ENCODE assay signal across 1 cellular context in genomic region chr16:89565506-89566372, GRCh38.
TF ChIP-seq lines count a peak whose summit lies in the region.

No MANE protein-coding gene starts in this region.

TF ChIP-seq in HepG2, 621 proteins besides CTCF, POLR2A, EP300 and RAD21 (continued from another document and continues in another):
- no peak for TF ChIP-seq TFDP2 (CRISPR knock-in tag; IDR thresholded peaks at IDR 0.05)
- no peak for TF ChIP-seq NCOA2 (CRISPR knock-in tag; IDR thresholded peaks at IDR 0.05)
- no peak for TF ChIP-seq ZFP36 (IDR thresholded peaks at IDR 0.05; ENCODE audit: borderline replicate concordance, low read depth, low read length, partially characterized antibody)
- TF ChIP-seq ZNF121 (CRISPR knock-in tag; IDR thresholded peaks at IDR 0.05), result peak; percentile 65; the same call in 1 of the 2 replicates
- TF ChIP-seq ZNF543 (CRISPR knock-in tag; IDR thresholded peaks at IDR 0.05), result peak; percentile 40; the same call in 1 of the 2 replicates
- TF ChIP-seq HNF4A (CRISPR knock-in tag; IDR thresholded peaks at IDR 0.05), result 0 out of 2 replicates have a peak, but pooled peaks have one; percentile 5
- no peak for TF ChIP-seq SAP130 (CRISPR knock-in tag; IDR thresholded peaks at IDR 0.05; ENCODE audit: low read depth)
- TF ChIP-seq ZBTB44 (CRISPR knock-in tag; IDR thresholded peaks at IDR 0.05), result 0 out of 2 replicates have a peak, but pooled peaks have one; percentile 32
- TF ChIP-seq ZNF800 (CRISPR knock-in tag; IDR thresholded peaks at IDR 0.05), result 0 out of 2 replicates have a peak, but pooled peaks have one; percentile 40
- TF ChIP-seq SNRNP70 (IDR thresholded peaks at IDR 0.05; ENCODE audit: low read depth, low read length), result no peak
- no peak for TF ChIP-seq CCAR2 (optimal IDR thresholded peaks at IDR 0.05; ENCODE audit: low read depth, low read length)
- no peak for TF ChIP-seq ZFP36L2 (CRISPR knock-in tag; IDR thresholded peaks at IDR 0.05)
- peak; percentile 35; the same call in 1 of the 2 replicates for TF ChIP-seq FUBP1 (CRISPR knock-in tag; IDR thresholded peaks at IDR 0.05; ENCODE audit: borderline replicate concordance)
- TF ChIP-seq PHB2 (IDR thresholded peaks at IDR 0.05; ENCODE audit: partially characterized antibody), result no peak
- no peak for TF ChIP-seq EZH2 (conservative IDR thresholded peaks at IDR 0.05; ENCODE audit: low read depth, low read length)
- TF ChIP-seq ZNF484 (CRISPR knock-in tag; IDR thresholded peaks at IDR 0.05; ENCODE audit: borderline replicate concordance, low read depth), result no peak
- TF ChIP-seq ZNF567 (CRISPR knock-in tag; IDR thresholded peaks at IDR 0.05; ENCODE audit: borderline replicate concordance), result peak; percentile 97
- TF ChIP-seq, protein P1, sequence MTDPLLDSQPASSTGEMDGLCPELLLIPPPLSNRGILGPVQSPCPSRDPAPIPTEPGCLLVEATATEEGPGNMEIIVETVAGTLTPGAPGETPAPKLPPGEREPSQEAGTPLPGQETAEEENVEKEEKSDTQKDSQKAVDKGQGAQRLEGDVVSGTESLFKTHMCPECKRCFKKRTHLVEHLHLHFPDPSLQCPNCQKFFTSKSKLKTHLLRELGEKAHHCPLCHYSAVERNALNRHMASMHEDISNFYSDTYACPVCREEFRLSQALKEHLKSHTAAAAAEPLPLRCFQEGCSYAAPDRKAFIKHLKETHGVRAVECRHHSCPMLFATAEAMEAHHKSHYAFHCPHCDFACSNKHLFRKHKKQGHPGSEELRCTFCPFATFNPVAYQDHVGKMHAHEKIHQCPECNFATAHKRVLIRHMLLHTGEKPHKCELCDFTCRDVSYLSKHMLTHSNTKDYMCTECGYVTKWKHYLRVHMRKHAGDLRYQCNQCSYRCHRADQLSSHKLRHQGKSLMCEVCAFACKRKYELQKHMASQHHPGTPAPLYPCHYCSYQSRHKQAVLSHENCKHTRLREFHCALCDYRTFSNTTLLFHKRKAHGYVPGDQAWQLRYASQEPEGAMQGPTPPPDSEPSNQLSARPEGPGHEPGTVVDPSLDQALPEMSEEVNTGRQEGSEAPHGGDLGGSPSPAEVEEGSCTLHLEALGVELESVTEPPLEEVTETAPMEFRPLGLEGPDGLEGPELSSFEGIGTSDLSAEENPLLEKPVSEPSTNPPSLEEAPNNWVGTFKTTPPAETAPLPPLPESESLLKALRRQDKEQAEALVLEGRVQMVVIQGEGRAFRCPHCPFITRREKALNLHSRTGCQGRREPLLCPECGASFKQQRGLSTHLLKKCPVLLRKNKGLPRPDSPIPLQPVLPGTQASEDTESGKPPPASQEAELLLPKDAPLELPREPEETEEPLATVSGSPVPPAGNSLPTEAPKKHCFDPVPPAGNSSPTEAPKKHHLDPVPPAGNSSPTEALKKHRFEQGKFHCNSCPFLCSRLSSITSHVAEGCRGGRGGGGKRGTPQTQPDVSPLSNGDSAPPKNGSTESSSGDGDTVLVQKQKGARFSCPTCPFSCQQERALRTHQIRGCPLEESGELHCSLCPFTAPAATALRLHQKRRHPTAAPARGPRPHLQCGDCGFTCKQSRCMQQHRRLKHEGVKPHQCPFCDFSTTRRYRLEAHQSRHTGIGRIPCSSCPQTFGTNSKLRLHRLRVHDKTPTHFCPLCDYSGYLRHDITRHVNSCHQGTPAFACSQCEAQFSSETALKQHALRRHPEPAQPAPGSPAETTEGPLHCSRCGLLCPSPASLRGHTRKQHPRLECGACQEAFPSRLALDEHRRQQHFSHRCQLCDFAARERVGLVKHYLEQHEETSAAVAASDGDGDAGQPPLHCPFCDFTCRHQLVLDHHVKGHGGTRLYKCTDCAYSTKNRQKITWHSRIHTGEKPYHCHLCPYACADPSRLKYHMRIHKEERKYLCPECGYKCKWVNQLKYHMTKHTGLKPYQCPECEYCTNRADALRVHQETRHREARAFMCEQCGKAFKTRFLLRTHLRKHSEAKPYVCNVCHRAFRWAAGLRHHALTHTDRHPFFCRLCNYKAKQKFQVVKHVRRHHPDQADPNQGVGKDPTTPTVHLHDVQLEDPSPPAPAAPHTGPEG (CRISPR knock-in tag; IDR thresholded peaks at IDR 0.05), result peak; percentile 82
- peak; percentile 65 for TF ChIP-seq DBP (CRISPR knock-in tag; IDR thresholded peaks at IDR 0.05; ENCODE audit: not compliant biosample characterization)
- TF ChIP-seq ZNF737 (CRISPR knock-in tag; IDR thresholded peaks at IDR 0.05; ENCODE audit: borderline replicate concordance), result 0 out of 2 replicates have a peak, but pooled peaks have one; percentile 82
- peak; percentile 11 for TF ChIP-seq BORCS8-MEF2B (CRISPR knock-in tag; IDR thresholded peaks at IDR 0.05)
- 0 out of 2 replicates have a peak, but pooled peaks have one; percentile 44 for TF ChIP-seq KMT2A (CRISPR knock-in tag; IDR thresholded peaks at IDR 0.05)
- peak; percentile 94; the same call in 1 of the 2 replicates for TF ChIP-seq HOXA5 (CRISPR knock-in tag; IDR thresholded peaks at IDR 0.05)
- no peak for TF ChIP-seq PRPF4 (IDR thresholded peaks at IDR 0.05; ENCODE audit: low read depth, low read length, poor library complexity, severe bottlenecking)
- peak; percentile 42; the same call in 1 of the 2 replicates for TF ChIP-seq NR2C2 (CRISPR knock-in tag; IDR thresholded peaks at IDR 0.05; ENCODE audit: borderline replicate concordance)
- no peak for TF ChIP-seq ZNF75D (CRISPR knock-in tag; IDR thresholded peaks at IDR 0.05; ENCODE audit: borderline replicate concordance)
- TF ChIP-seq AGO2 (optimal IDR thresholded peaks at IDR 0.05; ENCODE audit: low read depth, low read length), result peak; percentile 100
- no peak; the same call in none of the 2 replicates for TF ChIP-seq HDAC2 (CRISPR knock-in tag; IDR thresholded peaks at IDR 0.05)
- no peak for TF ChIP-seq ZNF10 (CRISPR knock-in tag; IDR thresholded peaks at IDR 0.05; ENCODE audit: borderline replicate concordance, low read depth)
- TF ChIP-seq SMC3 (IDR thresholded peaks at IDR 0.05; ENCODE audit: low read length), result no peak
- TF ChIP-seq POGZ (CRISPR knock-in tag; IDR thresholded peaks at IDR 0.05), result no peak
- TF ChIP-seq STAG1 (CRISPR knock-in tag; IDR thresholded peaks at IDR 0.05), result peak; percentile 58
- TF ChIP-seq ZNF563 (CRISPR knock-in tag; IDR thresholded peaks at IDR 0.05), result peak; percentile 47; the same call in 1 of the 2 replicates
- no peak for TF ChIP-seq SIN3B (IDR thresholded peaks at IDR 0.05; ENCODE audit: low read length)
- TF ChIP-seq FOXA3 (CRISPR knock-in tag; IDR thresholded peaks at IDR 0.05), result no peak; the same call in 1 of the 2 replicates
- TF ChIP-seq ZMAT3 (CRISPR knock-in tag; conservative IDR thresholded peaks at IDR 0.05), result peak; percentile 24; the same call in 1 of the 2 replicates
- TF ChIP-seq ZBED4 (CRISPR knock-in tag; IDR thresholded peaks at IDR 0.05; ENCODE audit: borderline replicate concordance), result 0 out of 2 replicates have a peak, but pooled peaks have one; percentile 47
- 0 out of 2 replicates have a peak, but pooled peaks have one; percentile 66 for TF ChIP-seq ZNF34 (CRISPR knock-in tag; IDR thresholded peaks at IDR 0.05; ENCODE audit: borderline replicate concordance)
- no peak for TF ChIP-seq NCOR1 (IDR thresholded peaks at IDR 0.05; ENCODE audit: borderline replicate concordance, low read length)
- TF ChIP-seq ZFY (CRISPR knock-in tag; IDR thresholded peaks at IDR 0.05), result peak; percentile 69
- TF ChIP-seq ZNF354B (CRISPR knock-in tag; IDR thresholded peaks at IDR 0.05), result no peak
- peak; percentile 72 for TF ChIP-seq NCOA5 (CRISPR knock-in tag; IDR thresholded peaks at IDR 0.05)
- TF ChIP-seq MBD4 (IDR thresholded peaks at IDR 0.05; ENCODE audit: borderline replicate concordance, low read length), result no peak
- no peak for TF ChIP-seq ZFP62 (CRISPR knock-in tag; IDR thresholded peaks at IDR 0.05)
- peak; percentile 88 for TF ChIP-seq ARNT2 (CRISPR knock-in tag; IDR thresholded peaks at IDR 0.05; ENCODE audit: low read depth)
- no peak for TF ChIP-seq TCF7L2 (IDR thresholded peaks at IDR 0.05; ENCODE audit: low read depth, low read length)
- 0 out of 2 replicates have a peak, but pooled peaks have one; percentile 17 for TF ChIP-seq ZNF264 (CRISPR knock-in tag; IDR thresholded peaks at IDR 0.05)
- no peak for TF ChIP-seq KLF11 (CRISPR knock-in tag; IDR thresholded peaks at IDR 0.05)
